Comparison of ENCODE assay signal across 8 cellular contexts in the genomic region with DNA sequence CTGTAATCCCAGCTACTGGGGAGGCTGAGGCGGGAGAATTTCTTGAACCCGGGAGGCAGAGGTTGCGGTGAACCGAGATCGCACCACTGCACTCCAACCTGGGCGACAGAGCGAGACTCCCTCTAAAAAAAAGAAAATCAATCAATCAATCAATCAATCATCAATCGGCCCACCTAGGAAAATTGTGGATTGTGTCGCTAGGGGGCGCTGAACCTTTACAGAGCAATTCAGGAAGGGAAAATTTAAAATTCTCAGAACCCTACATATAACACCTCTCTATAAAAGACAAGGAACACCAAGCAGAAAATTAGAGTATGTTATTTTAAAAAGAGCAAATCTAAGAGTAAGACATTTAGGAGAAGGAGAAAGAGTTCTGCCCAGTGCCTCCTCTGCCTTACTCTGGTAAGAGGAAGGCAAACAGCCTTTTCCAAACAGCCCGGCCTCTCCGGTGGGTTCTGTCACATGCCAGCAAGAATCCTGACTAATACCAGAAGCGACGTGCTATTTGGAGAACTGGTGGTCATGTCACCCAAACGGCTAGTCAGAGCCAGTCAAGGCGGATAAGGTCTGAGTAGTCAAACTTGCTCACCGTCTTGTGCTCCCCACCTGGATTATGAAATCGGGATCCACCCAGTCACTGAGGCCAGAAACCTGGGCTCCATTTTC. TPM values are rescaled to one million over a fixed set of nuclear protein-coding genes. Genes with fewer than 3 reads are reported as not detected.
A peak's percentile ranks its signal among the peaks of the same experiment; 100 is the strongest.
DNase-seq lines count a peak whose midpoint lies in the region; ATAC-seq, FAIRE-seq and TF ChIP-seq lines count a peak whose summit lies in the region.

No MANE protein-coding gene starts in this region.

- H3K4me3 ChIP-seq in HFF-Myc (replicated peaks; ENCODE audit: low read depth, low read length) (no peak overlapping the region), WI38 (ENCODE audit: low read depth, low read length) (no peak overlapping the region), bronchial epithelial cell (ENCODE audit: low read depth, low read length) (no peak overlapping the region), mucosa of descending colon (no peak overlapping the region)

- H3K4me1 ChIP-seq in mucosa of descending colon (ENCODE audit: low read depth), result no peaks in the 10 kb centered on the region

- no peak for ATAC-seq in mucosa of descending colon
- no peak for ATAC-seq in stimulated activated naive CD8-positive, alpha-beta T cell treated with anti-CD3 and anti-CD28 coated beads, Interleukin-15, Interleukin-2, amounts not matched to agents 100 U/mL and 50 U/mL, for 24 hours
- ATAC-seq in HG02884 (IDR thresholded peaks at IDR 0.05; ENCODE audit: unreplicated experiment), result no peak
- ATAC-seq in HG03342 (IDR thresholded peaks at IDR 0.05; ENCODE audit: unreplicated experiment), result no peak

- FAIRE-seq in bronchial epithelial cell (lab: Jason Lieb, UNC), result no peak

- peak; percentile 31 for DNase-seq in AG20443 (ENCODE audit: low spot score)
- no peak for DNase-seq in HFF-Myc (ENCODE audit: extremely low read depth, low read depth)
- DNase-seq in bronchial epithelial cell (ENCODE audit: low read depth), result peak; percentile 92
- peak in 2 of 3 donors; percentile 37 to 78 for DNase-seq in mucosa of descending colon
- peak; percentile 73 for DNase-seq in stimulated activated naive CD8-positive, alpha-beta T cell treated with anti-CD3 and anti-CD28 coated beads, Interleukin-15, Interleukin-2, amounts not matched to agents 100 U/mL and 50 U/mL, for 24 hours

- H3K36me3 ChIP-seq in bronchial epithelial cell (ENCODE audit: control insufficient read depth, insufficient read depth, low read length) (no peaks in the 10 kb centered on the region), mucosa of descending colon (ENCODE audit: low read depth) (no peaks in the 10 kb centered on the region)

- no peaks in the 10 kb centered on the region for H3K27me3 ChIP-seq in bronchial epithelial cell (ENCODE audit: control insufficient read depth, insufficient read depth, low read length)

- H3K9me3 ChIP-seq in mucosa of descending colon, result no peaks in the 10 kb centered on the region

- TF ChIP-seq CTCF in HFF-Myc (IDR thresholded peaks at IDR 0.05; ENCODE audit: low read depth, low read length, missing control alignments) (peak; percentile 54), WI38 (IDR thresholded peaks at IDR 0.05; ENCODE audit: low read depth, low read length) (peak; percentile 49), bronchial epithelial cell (IDR thresholded peaks at IDR 0.05; ENCODE audit: insufficient read depth, low read length, severe bottlenecking) (peak; percentile 58), mucosa of descending colon (IDR thresholded peaks at IDR 0.05) (peak; percentile 38)

- intact Hi-C loops in mucosa of descending colon (cut with DNase I, micrococcal nuclease), result no loop called here

RNA-seq across cellular contexts. Expression of gene SMCO1, which starts 22.3 kb away (rescaled TPM):
- total RNA-seq in bronchial epithelial cell (not detected in 2 replicates), mucosa of descending colon (not detected)

RNA-seq across cellular contexts. Expression of gene WDR53, which starts 30.9 kb away (rescaled TPM):
- total RNA-seq in bronchial epithelial cell (9.5 and 14.6 TPM in 2 replicates), mucosa of descending colon (10 to 100 TPM in 1 of 3 donors, 1 to 10 TPM in 2; 5.8 to 13.7 (median 7.5) TPM)

RNA-seq across cellular contexts. Expression of gene FBXO45, which starts 31.0 kb away (rescaled TPM):
- 26.6 and 27.5 TPM in 2 replicates for total RNA-seq in bronchial epithelial cell
- 10 to 100 TPM in 1 of 3 donors, 1 to 10 TPM in 2; 7.5 to 12.7 (median 9.9) TPM for total RNA-seq in mucosa of descending colon

RNA-seq across cellular contexts. Expression of gene RNF168, which starts 33.9 kb away (rescaled TPM):
- total RNA-seq in bronchial epithelial cell (6.8 and 8.2 TPM in 2 replicates), mucosa of descending colon (10 to 100 TPM; 23.7 to 29.2 (median 24.9) TPM)
